Comparison of ENCODE assay signal across 8 cellular contexts in genomic region chr3:193971268-193971751, GRCh38.
DNase-seq lines count a peak whose midpoint lies in the region; ATAC-seq lines count a peak whose summit lies in the region.

No MANE protein-coding gene starts in this region.

- H3K9me3 ChIP-seq in adipocyte (ENCODE audit: control insufficient read depth, low read length), result no peaks in the 10 kb centered on the region

- DNase-seq in adipocyte (ENCODE audit: low read depth), result peak; percentile 30
- DNase-seq in Ammon's horn (ENCODE audit: low spot score), result no peak
- no peak for DNase-seq in NCI-H526 treated with DMSO at 0.1 percent for 48 hours (lab: John Stamatoyannopoulos, UW)
- no peak for DNase-seq in NCI-H1092 treated with DMSO at 0.1 percent for 48 hours (lab: John Stamatoyannopoulos, UW)

- H3K4me1 ChIP-seq in adipocyte (ENCODE audit: control insufficient read depth, insufficient read depth, low read length), result peaks cover 5% of the 10 kb centered on the region
- peaks cover 4% of the 10 kb centered on the region for H3K4me1 ChIP-seq in rectal smooth muscle tissue (ENCODE audit: control insufficient read depth, insufficient read depth, low read length)

- H3K27ac ChIP-seq in rectal smooth muscle tissue (ENCODE audit: low read depth, low read length), result no peak overlapping the region

- no peak overlapping the region for H3K9ac ChIP-seq in adipocyte (ENCODE audit: low read length)
- no peak overlapping the region for H3K9ac ChIP-seq in rectal smooth muscle tissue (ENCODE audit: low read length)

- H3K4me3 ChIP-seq in adipocyte (ENCODE audit: low read length) (no peak overlapping the region), rectal smooth muscle tissue (ENCODE audit: low read length) (peak overlapping the region; percentile 10)

- H3K27me3 ChIP-seq in adipocyte (replicated peaks; ENCODE audit: control insufficient read depth, insufficient read depth, low read length) (peaks cover 48% of the 10 kb centered on the region), rectal smooth muscle tissue (ENCODE audit: control insufficient read depth, insufficient read depth, low read length) (no peaks in the 10 kb centered on the region)

- no peaks in the 10 kb centered on the region for H3K36me3 ChIP-seq in adipocyte (ENCODE audit: control insufficient read depth, insufficient read depth, low read length, severe bottlenecking)
- no peaks in the 10 kb centered on the region for H3K36me3 ChIP-seq in rectal smooth muscle tissue (ENCODE audit: control insufficient read depth, insufficient read depth, low read length)

- ATAC-seq in GM18907 (IDR thresholded peaks at IDR 0.05; ENCODE audit: unreplicated experiment) (peak; percentile 76), HG03108 (IDR thresholded peaks at IDR 0.05; ENCODE audit: unreplicated experiment) (peak; percentile 78), HG02798 (IDR thresholded peaks at IDR 0.05; ENCODE audit: poor library complexity, unreplicated experiment) (no peak)
